ENCODE assay signal across 1 cellular context in the genomic region with DNA sequence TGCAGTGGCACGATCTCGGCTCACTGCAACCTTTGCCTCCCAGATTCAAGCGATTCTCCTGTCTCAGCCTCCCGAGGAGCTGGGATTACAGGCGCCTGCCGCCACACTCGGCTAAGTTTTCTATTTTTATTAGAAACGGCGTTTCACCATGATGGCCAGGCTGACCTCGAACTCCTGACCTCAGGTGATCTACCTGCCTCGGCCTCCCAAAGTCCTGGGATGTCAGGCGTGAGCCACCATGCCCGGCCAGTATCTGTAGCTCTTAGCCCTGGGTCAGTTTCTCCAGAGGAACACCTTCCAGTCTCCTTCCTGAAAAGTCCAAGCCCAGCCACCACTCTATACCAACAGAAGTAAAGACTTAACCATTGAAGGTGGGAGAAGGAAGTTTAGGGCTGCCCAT.
A peak's percentile ranks its signal among the peaks of the same experiment; 100 is the strongest.
TF ChIP-seq lines count a peak whose summit lies in the region.

No MANE protein-coding gene starts in this region.

TF ChIP-seq in HepG2, 621 proteins besides CTCF, POLR2A, EP300 and RAD21:
- TF ChIP-seq FOXC1 (CRISPR knock-in tag; IDR thresholded peaks at IDR 0.05; ENCODE audit: borderline replicate concordance) (peak; percentile 16; the same call in 1 of the 2 replicates), ZNF460 (CRISPR knock-in tag; IDR thresholded peaks at IDR 0.05; ENCODE audit: borderline replicate concordance) (peak; percentile 48), RFX3 (CRISPR knock-in tag; IDR thresholded peaks at IDR 0.05) (no peak), POLR2AphosphoS5 (IDR thresholded peaks at IDR 0.05; ENCODE audit: low read depth, low read length) (no peak), NR2F6 (IDR thresholded peaks at IDR 0.05) (0 out of 2 replicates have a peak, but pooled peaks have one; percentile 3), NR2F6 (CRISPR knock-in tag; IDR thresholded peaks at IDR 0.05) (no peak), TEAD3 (CRISPR knock-in tag; optimal IDR thresholded peaks at IDR 0.05; ENCODE audit: borderline replicate concordance) (no peak), ZNF629 (CRISPR knock-in tag; conservative IDR thresholded peaks at IDR 0.05) (no peak), ZBTB38 (CRISPR knock-in tag; IDR thresholded peaks at IDR 0.05) (peak; percentile 77; the same call in 1 of the 2 replicates), PCBP1 (IDR thresholded peaks at IDR 0.05; ENCODE audit: borderline replicate concordance, low read depth, low read length) (no peak), BORCS8-MEF2B (CRISPR knock-in tag; IDR thresholded peaks at IDR 0.05) (no peak), ZNF331 (CRISPR knock-in tag; IDR thresholded peaks at IDR 0.05) (no peak), ZNF672 (CRISPR knock-in tag; IDR thresholded peaks at IDR 0.05) (no peak), ZNF790 (CRISPR knock-in tag; IDR thresholded peaks at IDR 0.05; ENCODE audit: borderline replicate concordance) (no peak), ZNF605 (CRISPR knock-in tag; IDR thresholded peaks at IDR 0.05) (no peak), SP2 (CRISPR knock-in tag; IDR thresholded peaks at IDR 0.05) (no peak), ZMAT3 (CRISPR knock-in tag; conservative IDR thresholded peaks at IDR 0.05) (0 out of 2 replicates have a peak, but pooled peaks have one; percentile 38), ZIK1 (CRISPR knock-in tag; IDR thresholded peaks at IDR 0.05; ENCODE audit: borderline replicate concordance, low read depth) (no peak), SNAI1 (CRISPR knock-in tag; IDR thresholded peaks at IDR 0.05; ENCODE audit: borderline replicate concordance) (no peak), ZMYM2 (CRISPR knock-in tag; IDR thresholded peaks at IDR 0.05) (0 out of 2 replicates have a peak, but pooled peaks have one; percentile 39), ZNF557 (CRISPR knock-in tag; IDR thresholded peaks at IDR 0.05) (no peak), ZNF326 (CRISPR knock-in tag; IDR thresholded peaks at IDR 0.05; ENCODE audit: borderline replicate concordance) (no peak), RCOR2 (CRISPR knock-in tag; IDR thresholded peaks at IDR 0.05) (0 out of 2 replicates have a peak, but pooled peaks have one; percentile 48), ATF1 (CRISPR knock-in tag; IDR thresholded peaks at IDR 0.05) (0 out of 2 replicates have a peak, but pooled peaks have one; percentile 6), ZNF607 (CRISPR knock-in tag; IDR thresholded peaks at IDR 0.05; ENCODE audit: borderline replicate concordance) (no peak), ZNF776 (CRISPR knock-in tag; IDR thresholded peaks at IDR 0.05) (no peak), ZSCAN29 (CRISPR knock-in tag; conservative IDR thresholded peaks at IDR 0.05) (no peak)
- TF ChIP-seq, protein P1, sequence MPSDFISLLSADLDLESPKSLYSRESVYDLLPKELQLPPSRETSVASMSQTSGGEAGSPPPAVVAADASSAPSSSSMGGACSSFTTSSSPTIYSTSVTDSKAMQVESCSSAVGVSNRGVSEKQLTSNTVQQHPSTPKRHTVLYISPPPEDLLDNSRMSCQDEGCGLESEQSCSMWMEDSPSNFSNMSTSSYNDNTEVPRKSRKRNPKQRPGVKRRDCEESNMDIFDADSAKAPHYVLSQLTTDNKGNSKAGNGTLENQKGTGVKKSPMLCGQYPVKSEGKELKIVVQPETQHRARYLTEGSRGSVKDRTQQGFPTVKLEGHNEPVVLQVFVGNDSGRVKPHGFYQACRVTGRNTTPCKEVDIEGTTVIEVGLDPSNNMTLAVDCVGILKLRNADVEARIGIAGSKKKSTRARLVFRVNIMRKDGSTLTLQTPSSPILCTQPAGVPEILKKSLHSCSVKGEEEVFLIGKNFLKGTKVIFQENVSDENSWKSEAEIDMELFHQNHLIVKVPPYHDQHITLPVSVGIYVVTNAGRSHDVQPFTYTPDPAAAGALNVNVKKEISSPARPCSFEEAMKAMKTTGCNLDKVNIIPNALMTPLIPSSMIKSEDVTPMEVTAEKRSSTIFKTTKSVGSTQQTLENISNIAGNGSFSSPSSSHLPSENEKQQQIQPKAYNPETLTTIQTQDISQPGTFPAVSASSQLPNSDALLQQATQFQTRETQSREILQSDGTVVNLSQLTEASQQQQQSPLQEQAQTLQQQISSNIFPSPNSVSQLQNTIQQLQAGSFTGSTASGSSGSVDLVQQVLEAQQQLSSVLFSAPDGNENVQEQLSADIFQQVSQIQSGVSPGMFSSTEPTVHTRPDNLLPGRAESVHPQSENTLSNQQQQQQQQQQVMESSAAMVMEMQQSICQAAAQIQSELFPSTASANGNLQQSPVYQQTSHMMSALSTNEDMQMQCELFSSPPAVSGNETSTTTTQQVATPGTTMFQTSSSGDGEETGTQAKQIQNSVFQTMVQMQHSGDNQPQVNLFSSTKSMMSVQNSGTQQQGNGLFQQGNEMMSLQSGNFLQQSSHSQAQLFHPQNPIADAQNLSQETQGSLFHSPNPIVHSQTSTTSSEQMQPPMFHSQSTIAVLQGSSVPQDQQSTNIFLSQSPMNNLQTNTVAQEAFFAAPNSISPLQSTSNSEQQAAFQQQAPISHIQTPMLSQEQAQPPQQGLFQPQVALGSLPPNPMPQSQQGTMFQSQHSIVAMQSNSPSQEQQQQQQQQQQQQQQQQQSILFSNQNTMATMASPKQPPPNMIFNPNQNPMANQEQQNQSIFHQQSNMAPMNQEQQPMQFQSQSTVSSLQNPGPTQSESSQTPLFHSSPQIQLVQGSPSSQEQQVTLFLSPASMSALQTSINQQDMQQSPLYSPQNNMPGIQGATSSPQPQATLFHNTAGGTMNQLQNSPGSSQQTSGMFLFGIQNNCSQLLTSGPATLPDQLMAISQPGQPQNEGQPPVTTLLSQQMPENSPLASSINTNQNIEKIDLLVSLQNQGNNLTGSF (CRISPR knock-in tag; IDR thresholded peaks at IDR 0.05), result no peak
- TF ChIP-seq, protein P2, sequence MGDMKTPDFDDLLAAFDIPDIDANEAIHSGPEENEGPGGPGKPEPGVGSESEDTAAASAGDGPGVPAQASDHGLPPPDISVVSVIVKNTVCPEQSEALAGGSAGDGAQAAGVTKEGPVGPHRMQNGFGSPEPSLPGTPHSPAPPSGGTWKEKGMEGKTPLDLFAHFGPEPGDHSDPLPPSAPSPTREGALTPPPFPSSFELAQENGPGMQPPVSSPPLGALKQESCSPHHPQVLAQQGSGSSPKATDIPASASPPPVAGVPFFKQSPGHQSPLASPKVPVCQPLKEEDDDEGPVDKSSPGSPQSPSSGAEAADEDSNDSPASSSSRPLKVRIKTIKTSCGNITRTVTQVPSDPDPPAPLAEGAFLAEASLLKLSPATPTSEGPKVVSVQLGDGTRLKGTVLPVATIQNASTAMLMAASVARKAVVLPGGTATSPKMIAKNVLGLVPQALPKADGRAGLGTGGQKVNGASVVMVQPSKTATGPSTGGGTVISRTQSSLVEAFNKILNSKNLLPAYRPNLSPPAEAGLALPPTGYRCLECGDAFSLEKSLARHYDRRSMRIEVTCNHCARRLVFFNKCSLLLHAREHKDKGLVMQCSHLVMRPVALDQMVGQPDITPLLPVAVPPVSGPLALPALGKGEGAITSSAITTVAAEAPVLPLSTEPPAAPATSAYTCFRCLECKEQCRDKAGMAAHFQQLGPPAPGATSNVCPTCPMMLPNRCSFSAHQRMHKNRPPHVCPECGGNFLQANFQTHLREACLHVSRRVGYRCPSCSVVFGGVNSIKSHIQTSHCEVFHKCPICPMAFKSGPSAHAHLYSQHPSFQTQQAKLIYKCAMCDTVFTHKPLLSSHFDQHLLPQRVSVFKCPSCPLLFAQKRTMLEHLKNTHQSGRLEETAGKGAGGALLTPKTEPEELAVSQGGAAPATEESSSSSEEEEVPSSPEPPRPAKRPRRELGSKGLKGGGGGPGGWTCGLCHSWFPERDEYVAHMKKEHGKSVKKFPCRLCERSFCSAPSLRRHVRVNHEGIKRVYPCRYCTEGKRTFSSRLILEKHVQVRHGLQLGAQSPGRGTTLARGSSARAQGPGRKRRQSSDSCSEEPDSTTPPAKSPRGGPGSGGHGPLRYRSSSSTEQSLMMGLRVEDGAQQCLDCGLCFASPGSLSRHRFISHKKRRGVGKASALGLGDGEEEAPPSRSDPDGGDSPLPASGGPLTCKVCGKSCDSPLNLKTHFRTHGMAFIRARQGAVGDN (CRISPR knock-in tag; IDR thresholded peaks at IDR 0.05), result peak; percentile 64
- TF ChIP-seq, protein P3, sequence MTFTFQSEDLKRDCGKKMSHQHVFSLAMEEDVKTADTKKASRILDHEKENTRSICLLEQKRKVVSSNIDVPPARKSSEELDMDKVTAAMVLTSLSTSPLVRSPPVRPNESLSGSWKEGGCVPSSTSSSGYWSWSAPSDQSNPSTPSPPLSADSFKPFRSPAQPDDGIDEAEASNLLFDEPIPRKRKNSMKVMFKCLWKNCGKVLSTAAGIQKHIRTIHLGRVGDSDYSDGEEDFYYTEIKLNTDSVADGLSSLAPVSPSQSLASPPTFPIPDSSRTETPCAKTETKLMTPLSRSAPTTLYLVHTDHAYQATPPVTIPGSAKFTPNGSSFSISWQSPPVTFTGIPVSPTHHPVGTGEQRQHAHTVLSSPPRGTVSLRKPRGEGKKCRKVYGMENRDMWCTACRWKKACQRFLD (CRISPR knock-in tag; IDR thresholded peaks at IDR 0.05; ENCODE audit: borderline replicate concordance), result no peak
- TF ChIP-seq, protein P4, sequence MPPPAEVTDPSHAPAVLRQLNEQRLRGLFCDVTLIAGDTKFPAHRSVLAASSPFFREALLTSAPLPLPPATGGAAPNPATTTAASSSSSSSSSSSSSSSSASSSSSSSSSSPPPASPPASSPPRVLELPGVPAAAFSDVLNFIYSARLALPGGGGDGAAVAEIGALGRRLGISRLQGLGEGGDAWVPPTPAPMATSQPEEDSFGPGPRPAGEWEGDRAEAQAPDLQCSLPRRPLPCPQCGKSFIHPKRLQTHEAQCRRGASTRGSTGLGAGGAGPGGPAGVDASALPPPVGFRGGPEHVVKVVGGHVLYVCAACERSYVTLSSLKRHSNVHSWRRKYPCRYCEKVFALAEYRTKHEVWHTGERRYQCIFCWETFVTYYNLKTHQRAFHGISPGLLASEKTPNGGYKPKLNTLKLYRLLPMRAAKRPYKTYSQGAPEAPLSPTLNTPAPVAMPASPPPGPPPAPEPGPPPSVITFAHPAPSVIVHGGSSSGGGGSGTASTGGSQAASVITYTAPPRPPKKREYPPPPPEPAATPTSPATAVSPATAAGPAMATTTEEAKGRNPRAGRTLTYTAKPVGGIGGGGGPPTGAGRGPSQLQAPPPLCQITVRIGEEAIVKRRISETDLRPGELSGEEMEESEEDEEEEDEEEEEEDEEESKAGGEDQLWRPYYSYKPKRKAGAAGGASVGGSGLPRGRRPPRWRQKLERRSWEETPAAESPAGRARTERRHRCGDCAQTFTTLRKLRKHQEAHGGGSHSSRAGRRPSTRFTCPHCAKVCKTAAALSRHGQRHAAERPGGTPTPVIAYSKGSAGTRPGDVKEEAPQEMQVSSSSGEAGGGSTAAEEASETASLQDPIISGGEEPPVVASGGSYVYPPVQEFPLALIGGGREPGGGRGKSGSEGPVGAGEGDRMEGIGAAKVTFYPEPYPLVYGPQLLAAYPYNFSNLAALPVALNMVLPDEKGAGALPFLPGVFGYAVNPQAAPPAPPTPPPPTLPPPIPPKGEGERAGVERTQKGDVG (CRISPR knock-in tag; IDR thresholded peaks at IDR 0.05; ENCODE audit: borderline replicate concordance), result 0 out of 2 replicates have a peak, but pooled peaks have one; percentile 42
- TF ChIP-seq, protein P5, sequence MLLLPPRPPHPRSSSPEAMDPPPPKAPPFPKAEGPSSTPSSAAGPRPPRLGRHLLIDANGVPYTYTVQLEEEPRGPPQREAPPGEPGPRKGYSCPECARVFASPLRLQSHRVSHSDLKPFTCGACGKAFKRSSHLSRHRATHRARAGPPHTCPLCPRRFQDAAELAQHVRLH (CRISPR knock-in tag; IDR thresholded peaks at IDR 0.05; ENCODE audit: borderline replicate concordance, low read depth), result 0 out of 2 replicates have a peak, but pooled peaks have one; percentile 21
- TF ChIP-seq, protein P6, sequence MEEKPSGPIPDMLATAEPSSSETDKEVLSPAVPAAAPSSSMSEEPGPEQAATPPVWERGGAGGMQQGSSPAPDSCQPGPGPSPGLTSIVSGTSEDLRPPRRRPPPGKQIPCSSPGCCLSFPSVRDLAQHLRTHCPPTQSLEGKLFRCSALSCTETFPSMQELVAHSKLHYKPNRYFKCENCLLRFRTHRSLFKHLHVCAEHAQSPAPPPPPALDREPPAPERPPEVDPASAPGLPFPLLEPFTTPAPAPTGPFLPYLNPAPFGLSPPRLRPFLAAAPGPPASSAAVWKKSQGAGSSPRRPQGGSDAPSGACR (CRISPR knock-in tag; IDR thresholded peaks at IDR 0.05), result no peak
- TF ChIP-seq, protein P7, sequence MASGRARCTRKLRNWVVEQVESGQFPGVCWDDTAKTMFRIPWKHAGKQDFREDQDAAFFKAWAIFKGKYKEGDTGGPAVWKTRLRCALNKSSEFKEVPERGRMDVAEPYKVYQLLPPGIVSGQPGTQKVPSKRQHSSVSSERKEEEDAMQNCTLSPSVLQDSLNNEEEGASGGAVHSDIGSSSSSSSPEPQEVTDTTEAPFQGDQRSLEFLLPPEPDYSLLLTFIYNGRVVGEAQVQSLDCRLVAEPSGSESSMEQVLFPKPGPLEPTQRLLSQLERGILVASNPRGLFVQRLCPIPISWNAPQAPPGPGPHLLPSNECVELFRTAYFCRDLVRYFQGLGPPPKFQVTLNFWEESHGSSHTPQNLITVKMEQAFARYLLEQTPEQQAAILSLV (CRISPR knock-in tag; IDR thresholded peaks at IDR 0.05; ENCODE audit: borderline replicate concordance), result no peak
